12 cellular contexts compared by ENCODE assay signal in genomic region chr17:16383216-16383615, GRCh38. TPM values are rescaled to one million over a fixed set of nuclear protein-coding genes. Genes with fewer than 3 reads are reported as not detected.
DNase-seq lines count a peak whose midpoint lies in the region; ATAC-seq and TF ChIP-seq lines count a peak whose summit lies in the region.
"Had no signal": no experiment of that assay in that cellular context is flagged by ENCODE, and none has a peak within 500 bp of the region (broad histone marks: within the 10 kb centered on the region; RNA-seq: fewer than 3 reads in every experiment).

No MANE protein-coding gene starts in this region.

- H3K36me3 ChIP-seq in PC-3 (ENCODE audit: low read depth, low read length): peaks cover 14% of the 10 kb centered on the region
- H3K36me3 ChIP-seq in skeletal muscle tissue (ENCODE audit: control insufficient read depth in 3 of 3, insufficient read depth in 3 of 3, low read length in 3 of 3): peaks cover 9 to 14% (median 11%) of the 10 kb centered on the region in 3 donors
- H3K36me3 ChIP-seq in SJCRH30: peaks cover 28% of the 10 kb centered on the region

- no peak for TF ChIP-seq CTCF in PC-3 (conservative IDR thresholded peaks at IDR 0.05; ENCODE audit: low read depth, low read length)
- no peak for TF ChIP-seq CTCF in epithelial cell of proximal tubule (conservative IDR thresholded peaks at IDR 0.05; ENCODE audit: low read depth, low read length)

- CTCF ChIA-PET in PC-3 (lab: Charles Lee): no interaction called here

- peaks cover 30% of the 10 kb centered on the region for H3K4me1 ChIP-seq in PC-3 (ENCODE audit: insufficient read depth, low read length)
- H3K4me1 ChIP-seq in skeletal muscle tissue (ENCODE audit: control insufficient read depth in 3 of 3, insufficient read depth in 3 of 3, low read length in 3 of 3): peaks cover 25 to 45% (median 29%) of the 10 kb centered on the region in 3 donors
- H3K4me1 ChIP-seq in SJCRH30: 0 out of 2 replicates have a peak, but pooled peaks cover 4% of the 10 kb centered on the region

- H3K27ac Mint-ChIP-seq in T-helper 2 cell treated with Interferon-gamma antibody and Interleukin-4, amounts not matched to agents 5 μg/mL and 100 μg/mL, for 36 hours: no peak overlapping the region

- H3K27me3 ChIP-seq in PC-3 (ENCODE audit: low read length) (no peaks in the 10 kb centered on the region), skeletal muscle tissue (ENCODE audit: control insufficient read depth in 3 of 3, insufficient read depth in 3 of 3, low read length in 3 of 3) (no peaks in the 10 kb centered on the region), SJCRH30 (no peaks in the 10 kb centered on the region)
- H3K27me3 ChIP-seq: heart left ventricle had no signal

- H3K9me3 ChIP-seq in PC-3 (ENCODE audit: low read length) (no peaks in the 10 kb centered on the region), skeletal muscle tissue (ENCODE audit: control insufficient read depth in 3 of 3, low read length in 3 of 3) (no peaks in the 10 kb centered on the region), SJCRH30 (replicated peaks) (peaks cover 7% of the 10 kb centered on the region)
- H3K9me3 ChIP-seq: heart left ventricle, neutrophil had no signal

- H3K9me3 Mint-ChIP-seq in T-helper 2 cell treated with Interferon-gamma antibody and Interleukin-4, amounts not matched to agents 5 μg/mL and 100 μg/mL, for 36 hours: no peaks in the 10 kb centered on the region

- no peak for ATAC-seq in PC-3
- ATAC-seq: heart left ventricle had no signal

- H3K27ac ChIP-seq in PC-3 (ENCODE audit: low read length) (no peak overlapping the region), skeletal muscle tissue (ENCODE audit: low read depth, low read length) (peak overlapping the region; percentile 25), SJCRH30 (no peak overlapping the region)
- H3K27ac ChIP-seq: heart left ventricle, HL-60, neutrophil had no signal

- BruUV-seq in PC-3 (replicated peaks; lab: Mats Ljungman, UMichigan): no TSS peak

- H2AFZ ChIP-seq in PC-3 (ENCODE audit: low read length): no peak overlapping the region

- no peak for DNase-seq in T-helper 2 cell treated with Interferon-gamma antibody and Interleukin-4, amounts not matched to agents 5 μg/mL and 100 μg/mL, for 36 hours (ENCODE audit: low spot score)
- no peak for DNase-seq in T-helper 2 cell
- no peak for DNase-seq in PC-3
- DNase-seq in epithelial cell of proximal tubule (ENCODE audit: low read depth): no peak
- no peak for DNase-seq in UCSD-AML1 (lab: John Stamatoyannopoulos, UW; ENCODE audit: unreplicated experiment)
- DNase-seq in HK-2 (ENCODE audit: unreplicated experiment): no peak
- no peak for DNase-seq in SJCRH30
- DNase-seq: heart left ventricle, NCI-H2107 had no signal

- peaks cover 15% of the 10 kb centered on the region for H3F3A ChIP-seq in PC-3 (ENCODE audit: low read length, unreplicated experiment)

- no peaks in the 10 kb centered on the region for H3K9me2 ChIP-seq in PC-3 (replicated peaks; ENCODE audit: low read length)

- H3K36me3 Mint-ChIP-seq in T-helper 2 cell treated with Interferon-gamma antibody and Interleukin-4, amounts not matched to agents 5 μg/mL and 100 μg/mL, for 36 hours (ENCODE audit: low read depth): peaks cover 39% of the 10 kb centered on the region

- peaks cover 27% of the 10 kb centered on the region for H4K20me1 ChIP-seq in PC-3 (ENCODE audit: low read length)

- intact Hi-C loops in PC-3 (cut with micrococcal nuclease): no loop called here

- POLR2A ChIA-PET in PC-3 (lab: Charles Lee; ENCODE audit: unreplicated experiment): interaction anchor here (0.6 to 0.7 kb wide), 2 partner anchors 31 to 664 kb away, joined by 5 to 7 read pairs; no protein-coding TSS in a partner anchor

- H3K4me1 Mint-ChIP-seq in T-helper 2 cell treated with Interferon-gamma antibody and Interleukin-4, amounts not matched to agents 5 μg/mL and 100 μg/mL, for 36 hours (ENCODE audit: low read depth): peaks cover 35% of the 10 kb centered on the region

- peaks cover 7% of the 10 kb centered on the region for H3K27me3 Mint-ChIP-seq in T-helper 2 cell treated with Interferon-gamma antibody and Interleukin-4, amounts not matched to agents 5 μg/mL and 100 μg/mL, for 36 hours (ENCODE audit: low read depth)

- H3K9ac ChIP-seq in PC-3 (ENCODE audit: low read length) (no peak overlapping the region), skeletal muscle tissue (ENCODE audit: low read depth in 1 of 3, low read length in 3 of 3) (peak overlapping the region in 1 of 3 donors; percentile 57)

- H3K79me2 ChIP-seq in PC-3 (ENCODE audit: low read length): peaks cover 27% of the 10 kb centered on the region

- H3K4me3 Mint-ChIP-seq in T-helper 2 cell treated with Interferon-gamma antibody and Interleukin-4, amounts not matched to agents 5 μg/mL and 100 μg/mL, for 36 hours: peak overlapping the region; percentile 96

- H3K4me2 ChIP-seq in PC-3 (ENCODE audit: low read length): peak overlapping the region; percentile 86

- H3K4me3 ChIP-seq in PC-3 (ENCODE audit: low read length) (peak overlapping the region; percentile 81; the same call in 1 of the 2 replicates), epithelial cell of proximal tubule (ENCODE audit: low read depth, low read length) (peak overlapping the region; percentile 67), skeletal muscle tissue (ENCODE audit: low read length in 3 of 3) (peak overlapping the region in 2 of 3 donors; percentile 33 to 50), SJCRH30 (no peak overlapping the region)

RNA-seq across cellular contexts. Expression of gene UBB, which starts 2.3 kb away (rescaled TPM):
- total RNA-seq in PC-3 (2014; rRNA removed): 2,112 and 2,970 TPM in 2 replicates
- 1,348 and 1,532 TPM in 2 replicates for total RNA-seq in epithelial cell of proximal tubule
- 2,617 TPM for total RNA-seq in skeletal muscle tissue
- 2,921 and 3,511 TPM in 2 replicates for total RNA-seq in SJCRH30 (2014; rRNA removed; shearing (Covaris generic))

RNA-seq across cellular contexts. Expression of gene CENPV, which starts 29.9 kb away (rescaled TPM):
- total RNA-seq in PC-3 (2014; rRNA removed): not detected in 2 replicates
- total RNA-seq in epithelial cell of proximal tubule: 91.3 and 144 TPM in 2 replicates
- 29.7 TPM for total RNA-seq in skeletal muscle tissue
- total RNA-seq in SJCRH30 (2014; rRNA removed; shearing (Covaris generic)): 50.2 and 51.5 TPM in 2 replicates

RNA-seq across cellular contexts. Expression of gene TRPV2, which starts 32.2 kb away (rescaled TPM):
- total RNA-seq in PC-3 (2014; rRNA removed) (0.69 and 1.9 TPM in 2 replicates), epithelial cell of proximal tubule (8.5 and 28.4 TPM in 2 replicates), skeletal muscle tissue (8.4 TPM)
- 0.42 and 0.63 TPM in 2 replicates for total RNA-seq in SJCRH30 (2014; rRNA removed; shearing (Covaris generic))

Comparison
In these comparisons a context has a peak if more than half of its experiments do, and no peak if none do; other contexts are left out.
1. RNA of gene CENPV, which starts 29.9 kb away (total RNA-seq): 91.3 to 144 TPM in epithelial cell of proximal tubule, 50.2 to 51.5 TPM in SJCRH30 and 29.7 TPM in skeletal muscle tissue (single experiment); not detected in PC-3; every median in the first group is over 10 times any median in the second.